In genomic region chr12:120640840-120641833, GRCh38 we compare ENCODE assay signal across 8 cellular contexts. TPM values are rescaled to one million over a fixed set of nuclear protein-coding genes. Genes with fewer than 3 reads are reported as not detected.
DNase-seq lines count a peak whose midpoint lies in the region; ATAC-seq and TF ChIP-seq lines count a peak whose summit lies in the region.

No MANE protein-coding gene starts in this region.

- peaks cover 14% of the 10 kb centered on the region for H3K27me3 Mint-ChIP-seq in endothelial cell (ENCODE audit: unreplicated experiment)
- H3K27me3 Mint-ChIP-seq in natural killer cell (ENCODE audit: low read depth in 2 of 2): peaks cover 42 to 45% of the 10 kb centered on the region in 2 donors

- peak; percentile 32 for DNase-seq in DND-41
- DNase-seq in MG63: peak; percentile 58
- peak; percentile 80 for DNase-seq in activated CD8-positive, alpha-beta memory T cell treated with anti-CD3 and anti-CD28 coated beads for 24 hours
- peak; percentile 72 for DNase-seq in endothelial cell (ENCODE audit: low spot score)
- DNase-seq in natural killer cell: peak; percentile 36
- peak; percentile 31 to 91 for DNase-seq in upper lobe of left lung
- DNase-seq in NCI-H2029 (lab: John Stamatoyannopoulos, UW): no peak

- H3K27me3 ChIP-seq in DND-41 (ENCODE audit: insufficient read depth, low read length, poor library complexity) (peaks cover 47% of the 10 kb centered on the region), MG63 (peaks cover 19% of the 10 kb centered on the region), upper lobe of left lung (peaks cover 0 to 37% (median 21%) of the 10 kb centered on the region in 4 donors)

- WGBS in upper lobe of left lung, 2 donors: 4 to 8% methylated on average over 5 to 24 of the region's 120 CpGs

- H3K36me3 Mint-ChIP-seq in endothelial cell (ENCODE audit: low read depth, unreplicated experiment) (no peaks in the 10 kb centered on the region), natural killer cell (no peaks in the 10 kb centered on the region)

- peaks cover 14% of the 10 kb centered on the region for H3K4me1 ChIP-seq in DND-41 (ENCODE audit: insufficient read depth, low read length)
- H3K4me1 ChIP-seq in upper lobe of left lung: peaks cover 12 to 19% (median 15%) of the 10 kb centered on the region in 4 donors

- H3K9me3 ChIP-seq in DND-41 (ENCODE audit: insufficient read depth, low read length, severe bottlenecking): no peaks in the 10 kb centered on the region
- no peaks in the 10 kb centered on the region for H3K9me3 ChIP-seq in MG63
- H3K9me3 ChIP-seq in upper lobe of left lung: no peaks in the 10 kb centered on the region

- ATAC-seq in DND-41 (ENCODE audit: insufficient read depth, low read depth) (peak; percentile 48), GM21528 (IDR thresholded peaks at IDR 0.05; ENCODE audit: low FRiP score, unreplicated experiment) (peak; percentile 47), natural killer cell (peak; percentile 77 to 90 (median 83)), upper lobe of left lung (ENCODE audit: low FRiP score in 2 of 2) (peak; percentile 78 to 85)

- no peak overlapping the region for H2AFZ ChIP-seq in DND-41 (ENCODE audit: low read depth, low read length)

- H3K4me1 Mint-ChIP-seq in endothelial cell (ENCODE audit: unreplicated experiment) (peaks cover 9% of the 10 kb centered on the region), natural killer cell (peaks cover 5 to 6% of the 10 kb centered on the region in 2 donors)

- H3K36me3 ChIP-seq in DND-41 (ENCODE audit: insufficient read depth, low read length) (no peaks in the 10 kb centered on the region), MG63 (no peaks in the 10 kb centered on the region), upper lobe of left lung (no peaks in the 10 kb centered on the region)

- no peak for TF ChIP-seq POLR2A in upper lobe of left lung (IDR thresholded peaks at IDR 0.05)

- H4K20me1 ChIP-seq in DND-41 (ENCODE audit: insufficient read depth, low read length): peaks cover 5% of the 10 kb centered on the region; the same call in 1 of the 2 replicates

- no peaks in the 10 kb centered on the region for H3K9me3 Mint-ChIP-seq in endothelial cell (ENCODE audit: unreplicated experiment)
- H3K9me3 Mint-ChIP-seq in natural killer cell: no peaks in the 10 kb centered on the region

- H3K27ac Mint-ChIP-seq in endothelial cell (ENCODE audit: unreplicated experiment) (no peak overlapping the region), natural killer cell (no peak overlapping the region)

- no peaks in the 10 kb centered on the region for H3K79me2 ChIP-seq in DND-41 (ENCODE audit: insufficient read depth, low read length)

- H3K27ac ChIP-seq in DND-41 (ENCODE audit: low read length): no peak overlapping the region
- H3K27ac ChIP-seq in upper lobe of left lung: no peak overlapping the region

- peak overlapping the region; percentile 26; the same call in 1 of the 2 replicates for H3K9ac ChIP-seq in DND-41 (ENCODE audit: low read depth, low read length)

- H3K4me3 Mint-ChIP-seq in endothelial cell (ENCODE audit: unreplicated experiment) (peak overlapping the region; percentile 77), natural killer cell (peak overlapping the region; percentile 79)

- peak overlapping the region; percentile 59 for H3K4me2 ChIP-seq in DND-41 (ENCODE audit: insufficient read depth, low read length)

- H3K4me3 ChIP-seq in DND-41 (ENCODE audit: low read depth in 1 of 2, low read length in 2 of 2) (peak overlapping the region in 1 of 2 experiments; percentile 46; a peak in 1 of 4 replicates), MG63 (no peak overlapping the region), upper lobe of left lung (peak overlapping the region in 3 of 4 donors; percentile 52 to 57 (median 53))

- TF ChIP-seq EP300 in upper lobe of left lung (IDR thresholded peaks at IDR 0.05): no peak

- TF ChIP-seq CTCF in DND-41 (IDR thresholded peaks at IDR 0.05; ENCODE audit: borderline replicate concordance, extremely low read depth, low read length, poor library complexity, severe bottlenecking) (no peak), endothelial cell (IDR thresholded peaks at IDR 0.05; ENCODE audit: unreplicated experiment) (no peak), natural killer cell (IDR thresholded peaks at IDR 0.05) (no peak), upper lobe of left lung (IDR thresholded peaks at IDR 0.05) (no peak)

- intact Hi-C loops in natural killer cell (cut with micrococcal nuclease): loop anchor here (10.0 kb wide), 1 partner anchor 316 kb away; the partner anchor contains the start of gene PLA2G1B

RNA-seq across cellular contexts. Expression of gene CABP1, which starts 0.7 kb away (rescaled TPM):
- total RNA-seq in MG63 (2014; rRNA removed; shearing (Covaris generic); ENCODE audit: low replicate concordance): not detected in 2 replicates
- total RNA-seq in endothelial cell (ENCODE audit: unreplicated experiment) (not detected), natural killer cell (not detected), upper lobe of left lung (1 to 10 TPM in 2 of 6 donors, not detected in 4; 1.2 to 2.1 TPM)

RNA-seq across cellular contexts. Expression of gene MLEC, which starts 45.8 kb away (rescaled TPM):
- 128 and 143 TPM in 2 replicates for total RNA-seq in MG63 (2014; rRNA removed; shearing (Covaris generic); ENCODE audit: low replicate concordance)
- total RNA-seq in endothelial cell (ENCODE audit: unreplicated experiment) (124 TPM), natural killer cell (10 to 100 TPM; 47.4 to 52.8 (median 49.6) TPM), upper lobe of left lung (100 to 1,000 TPM in 2 of 6 donors, 10 to 100 TPM in 4; 29.3 to 125 (median 71.2) TPM)

RNA-seq across cellular contexts. Expression of gene POP5, which starts 59.9 kb away (rescaled TPM):
- total RNA-seq in MG63 (2014; rRNA removed; shearing (Covaris generic); ENCODE audit: low replicate concordance): 38.0 and 66.2 TPM in 2 replicates
- total RNA-seq in endothelial cell (ENCODE audit: unreplicated experiment) (17.8 TPM), natural killer cell (10 to 100 TPM; 38.7 to 54.3 (median 42.9) TPM), upper lobe of left lung (10 to 100 TPM; 15.9 to 42.2 (median 33.9) TPM)
